Comparison of ENCODE assay signal across 8 cellular contexts in genomic region chr7:362416-363096, GRCh38.
DNase-seq lines count a peak whose midpoint lies in the region; ATAC-seq and TF ChIP-seq lines count a peak whose summit lies in the region.

No MANE protein-coding gene starts in this region.

- peaks cover 14% of the 10 kb centered on the region for H3K27me3 ChIP-seq in ascending aorta

- intact Hi-C loops in ascending aorta (cut with DNase I) = no loop called here

- H3K27ac ChIP-seq in ascending aorta = no peak overlapping the region

- peak overlapping the region; percentile 22 to 29 for H3K4me3 ChIP-seq in ascending aorta

- peak; percentile 73 for ATAC-seq in activated CD8-positive, alpha-beta memory T cell treated with anti-CD3 and anti-CD28 coated beads, Interleukin-2, amount 10 ng/mL, durations not matched to agents 7 days and 5 days
- ATAC-seq in memory B cell (ENCODE audit: low read depth) (no peak), HG03460 (IDR thresholded peaks at IDR 0.05; ENCODE audit: unreplicated experiment) (no peak), GM18498 (IDR thresholded peaks at IDR 0.05; ENCODE audit: unreplicated experiment) (no peak)

- H3K4me1 Mint-ChIP-seq in activated CD8-positive, alpha-beta memory T cell treated with anti-CD3 and anti-CD28 coated beads, Interleukin-2, amount 10 ng/mL, durations not matched to agents 7 days and 5 days = peaks cover 60% of the 10 kb centered on the region
- H3K4me1 Mint-ChIP-seq in memory B cell = peaks cover 28% of the 10 kb centered on the region
- peaks cover 43% of the 10 kb centered on the region for H3K4me1 Mint-ChIP-seq in type B pancreatic cell (ENCODE audit: unreplicated experiment)

- H3K36me3 ChIP-seq in ascending aorta = no peaks in the 10 kb centered on the region

- peak; percentile 68 for DNase-seq in activated CD8-positive, alpha-beta memory T cell treated with anti-CD3 and anti-CD28 coated beads, Interleukin-2, amount 10 ng/mL, durations not matched to agents 7 days and 5 days
- DNase-seq in activated CD8-positive, alpha-beta memory T cell treated with anti-CD3 and anti-CD28 coated beads, Interleukin-2, amount 50 U/mL, for 4 hours = no peak
- no peak for DNase-seq in ascending aorta (ENCODE audit: low spot score in 2 of 2)
- DNase-seq in memory B cell (ENCODE audit: low spot score in 2 of 2) = no peak
- no peak for DNase-seq in type B pancreatic cell (ENCODE audit: extremely low spot score, unreplicated experiment)
- DNase-seq in RPMI8226 = no peak

- H3K9me3 Mint-ChIP-seq in activated CD8-positive, alpha-beta memory T cell treated with anti-CD3 and anti-CD28 coated beads, Interleukin-2, amount 10 ng/mL, durations not matched to agents 7 days and 5 days (ENCODE audit: low read depth) = peaks cover 3% of the 10 kb centered on the region
- peaks cover 5% of the 10 kb centered on the region for H3K9me3 Mint-ChIP-seq in memory B cell
- H3K9me3 Mint-ChIP-seq in type B pancreatic cell = no peaks in the 10 kb centered on the region

- peak overlapping the region; percentile 66 for H3K4me3 Mint-ChIP-seq in activated CD8-positive, alpha-beta memory T cell treated with anti-CD3 and anti-CD28 coated beads, Interleukin-2, amount 10 ng/mL, durations not matched to agents 7 days and 5 days
- peak overlapping the region; percentile 65 for H3K4me3 Mint-ChIP-seq in memory B cell
- peak overlapping the region; percentile 52 for H3K4me3 Mint-ChIP-seq in type B pancreatic cell

- peaks cover 0 to 5% of the 10 kb centered on the region in 2 donors for H3K9me3 ChIP-seq in ascending aorta

- CTCF ChIA-PET in activated CD8-positive, alpha-beta memory T cell treated with anti-CD3 and anti-CD28 coated beads, Interleukin-2, amount 10 ng/mL, durations not matched to agents 7 days and 5 days (lab: Charles Lee) = interaction anchor here (0.7 to 2.7 kb wide), 5 partner anchors 11 to 454 kb away, joined by 3 to 10 read pairs (median 5); no protein-coding TSS in a partner anchor

- H3K36me3 Mint-ChIP-seq in activated CD8-positive, alpha-beta memory T cell treated with anti-CD3 and anti-CD28 coated beads, Interleukin-2, amount 10 ng/mL, durations not matched to agents 7 days and 5 days = peaks cover 3% of the 10 kb centered on the region
- H3K36me3 Mint-ChIP-seq in memory B cell = peaks cover 4% of the 10 kb centered on the region
- no peaks in the 10 kb centered on the region for H3K36me3 Mint-ChIP-seq in type B pancreatic cell

- TF ChIP-seq CTCF in ascending aorta (IDR thresholded peaks at IDR 0.05) (no peak), type B pancreatic cell (conservative IDR thresholded peaks at IDR 0.05) (no peak)

- H3K27me3 Mint-ChIP-seq in activated CD8-positive, alpha-beta memory T cell treated with anti-CD3 and anti-CD28 coated beads, Interleukin-2, amount 10 ng/mL, durations not matched to agents 7 days and 5 days = peaks cover 7% of the 10 kb centered on the region
- peaks cover 47% of the 10 kb centered on the region for H3K27me3 Mint-ChIP-seq in memory B cell
- H3K27me3 Mint-ChIP-seq in type B pancreatic cell = peaks cover 17% of the 10 kb centered on the region

- H3K4me1 ChIP-seq in ascending aorta = no peaks in the 10 kb centered on the region

- peak overlapping the region; percentile 92 for H3K27ac Mint-ChIP-seq in activated CD8-positive, alpha-beta memory T cell treated with anti-CD3 and anti-CD28 coated beads, Interleukin-2, amount 10 ng/mL, durations not matched to agents 7 days and 5 days
- H3K27ac Mint-ChIP-seq in memory B cell = no peak overlapping the region
- peak overlapping the region; percentile 14 for H3K27ac Mint-ChIP-seq in type B pancreatic cell
